9 cellular contexts compared by ENCODE assay signal in the genomic region with DNA sequence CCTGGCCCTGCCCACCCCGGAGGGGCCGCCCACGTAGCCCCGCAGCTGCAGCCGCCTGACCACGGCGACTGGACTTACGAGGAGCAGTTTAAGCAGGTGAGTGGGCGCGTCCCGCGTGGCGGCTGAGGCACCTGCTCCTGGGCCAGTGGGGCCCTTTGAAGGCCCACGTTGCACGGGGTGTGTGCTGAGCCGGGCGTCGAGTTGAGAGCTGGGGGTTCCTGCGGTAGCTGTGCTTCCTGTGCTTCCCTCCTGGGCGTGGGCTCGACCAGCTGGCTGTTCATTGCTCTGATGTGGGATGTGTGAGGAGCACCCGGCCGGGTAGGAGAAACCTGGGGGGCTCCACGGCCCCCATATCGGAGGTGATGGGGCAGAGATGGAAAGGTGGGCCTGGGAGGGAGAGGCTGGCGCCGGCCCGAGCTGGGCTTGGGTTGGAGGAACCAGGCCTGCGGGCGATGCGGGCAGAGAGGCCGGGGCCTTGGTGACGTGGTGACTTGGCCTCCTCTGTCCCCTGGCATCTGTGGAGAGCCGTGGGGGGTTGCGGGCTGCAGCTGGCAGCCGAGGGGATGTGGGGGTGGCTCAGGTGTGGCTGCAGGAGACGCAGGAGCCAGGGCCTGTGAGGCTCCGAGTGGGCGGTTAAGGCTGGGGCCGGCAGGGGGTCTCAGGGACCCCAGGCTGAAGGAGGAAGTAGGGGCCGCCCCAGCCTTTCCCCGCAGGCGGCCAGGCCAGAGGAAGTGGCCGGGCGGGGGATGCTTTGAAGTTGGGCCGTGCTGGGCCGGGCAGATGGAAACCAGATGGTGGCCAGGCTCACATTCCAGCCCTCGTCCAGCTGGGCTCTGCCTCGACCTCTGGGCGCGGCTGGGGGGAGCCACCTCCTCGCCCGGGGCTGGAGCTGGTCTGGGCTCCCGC. TPM values are rescaled to one million over a fixed set of nuclear protein-coding genes. Genes with fewer than 3 reads are reported as not detected.
A peak's percentile ranks its signal among the peaks of the same experiment; 100 is the strongest.
DNase-seq lines count a peak whose midpoint lies in the region; ATAC-seq, FAIRE-seq and TF ChIP-seq lines count a peak whose summit lies in the region.
"Had no signal": no experiment of that assay in that cellular context is flagged by ENCODE, and none has a peak within 500 bp of the region (broad histone marks: within the 10 kb centered on the region; RNA-seq: fewer than 3 reads in every experiment).

No MANE protein-coding gene starts in this region.

- no peaks in the 10 kb centered on the region for H3K27me3 Mint-ChIP-seq in T-cell

- peak overlapping the region; percentile 59 to 80 (median 72) for H3K4me3 Mint-ChIP-seq in T-cell

- ATAC-seq in T-cell (replicated peaks in 1 of 4), result peak; percentile 74 to 88 (median 79)
- ATAC-seq in HG02571 (IDR thresholded peaks at IDR 0.05; ENCODE audit: unreplicated experiment), result no peak
- no peak for ATAC-seq in GM18517 (IDR thresholded peaks at IDR 0.05; ENCODE audit: unreplicated experiment)

- peak overlapping the region; percentile 63 to 72 for H3K27ac Mint-ChIP-seq in T-cell

- WGBS in mesodermal cell (ENCODE audit: insufficient coverage in 2 of 2), 2 experiments, result 57 to 67% methylated on average over 41 to 42 of the region's 54 CpGs

- peaks cover 26 to 31% (median 29%) of the 10 kb centered on the region in 3 donors for H3K4me1 Mint-ChIP-seq in T-cell

- H3K9me3 Mint-ChIP-seq in T-cell, result peaks cover 0 to 3% (median 0%) of the 10 kb centered on the region in 3 donors

- H3K36me3 ChIP-seq in mesodermal cell (ENCODE audit: control insufficient read depth, insufficient read depth, low read length), result peaks cover 86% of the 10 kb centered on the region

- FAIRE-seq in frontal cortex (lab: Jason Lieb, UNC), result no peak

- peak; percentile 58 for DNase-seq in GM12865 (ENCODE audit: low read depth)
- DNase-seq in T-cell, result peak in 17 of 34 experiments; percentile 35 to 61 (median 48)
- DNase-seq in coronary artery (ENCODE audit: low spot score), result no peak
- DNase-seq in frontal cortex (ENCODE audit: low spot score in 2 of 2), result no peak
- DNase-seq in OCI-M2 (lab: John Stamatoyannopoulos, UW; ENCODE audit: unreplicated experiment), result no peak

- peak overlapping the region; percentile 53 for H3K4me3 ChIP-seq in GM12865 (ENCODE audit: low read depth, low read length)
- peak overlapping the region; percentile 52 for H3K4me3 ChIP-seq in coronary artery
- no peak overlapping the region for H3K4me3 ChIP-seq in mesodermal cell (ENCODE audit: extremely low read depth, insufficient read depth, low read length, poor library complexity, severe bottlenecking)

- H3K4me1 ChIP-seq in mesodermal cell (ENCODE audit: control insufficient read depth, insufficient read depth, low read length, poor library complexity, severe bottlenecking), result peaks cover 22% of the 10 kb centered on the region

- no peaks in the 10 kb centered on the region for H3K9me3 ChIP-seq in mesodermal cell (ENCODE audit: control insufficient read depth, low read length)

- peak overlapping the region in 1 of 2 donors; percentile 62 for H3K27ac ChIP-seq in coronary artery
- peak overlapping the region; percentile 90 for H3K27ac ChIP-seq in mesodermal cell (ENCODE audit: low read depth, low read length, severe bottlenecking)

- H3K36me3 Mint-ChIP-seq in T-cell, result peaks cover 3% of the 10 kb centered on the region

- POLR2A ChIA-PET in T-cell (lab: Charles Lee), result no interaction called here

- CTCF ChIA-PET in T-cell (lab: Charles Lee), result no interaction called here

- TF ChIP-seq CTCF in GM12865 (IDR thresholded peaks at IDR 0.05; ENCODE audit: insufficient read depth, low read depth, low read length, missing control alignments) (no peak), coronary artery (IDR thresholded peaks at IDR 0.05) (no peak)

RNA-seq across cellular contexts. Expression of a gene that starts 7.1 kb away (rescaled TPM):
- total RNA-seq in T-cell (10 to 100 TPM in 4 of 5 donors, 1 to 10 TPM in 1; 9.8 to 13.2 (median 12.0) TPM), frontal cortex (2.4 TPM)
- polyA plus RNA-seq in mesodermal cell (2013, experiment 1 of 2), result 119 TPM
- 101 TPM for polyA plus RNA-seq in mesodermal cell (2013, experiment 2 of 2)

RNA-seq across cellular contexts. Expression of a gene that starts 15.8 kb away (rescaled TPM):
- total RNA-seq in T-cell (1 to 10 TPM; 1.5 to 4.9 (median 2.8) TPM), frontal cortex (0.41 TPM)
- polyA plus RNA-seq in mesodermal cell (2013, experiment 1 of 2), result not detected
- polyA plus RNA-seq in mesodermal cell (2013, experiment 2 of 2), result not detected
- total RNA-seq: pulmonary artery endothelial cell had no signal

RNA-seq across cellular contexts. Expression of a gene that starts 19.9 kb away (rescaled TPM):
- total RNA-seq in T-cell (100 to 1,000 TPM; 190 to 252 (median 220) TPM), frontal cortex (26.5 TPM)
- polyA plus RNA-seq in mesodermal cell (2013, experiment 1 of 2), result 62.6 TPM
- polyA plus RNA-seq in mesodermal cell (2013, experiment 2 of 2), result 47.1 TPM

RNA-seq across cellular contexts. Expression of a gene that starts 39.6 kb away (rescaled TPM):
- not detected for total RNA-seq in T-cell
- under 0.01 TPM for polyA plus RNA-seq in mesodermal cell (2013, experiment 1 of 2)
- under 0.01 TPM for polyA plus RNA-seq in mesodermal cell (2013, experiment 2 of 2)
- total RNA-seq in frontal cortex, result not detected
- total RNA-seq: pulmonary artery endothelial cell had no signal

RNA-seq across cellular contexts. Expression of a gene that starts 39.9 kb away (rescaled TPM):
- 100 to 1,000 TPM in 1 of 5 donors, 10 to 100 TPM in 4; 55.0 to 105 (median 92.4) TPM for total RNA-seq in T-cell
- 69.1 TPM for polyA plus RNA-seq in mesodermal cell (2013, experiment 1 of 2)
- polyA plus RNA-seq in mesodermal cell (2013, experiment 2 of 2), result 50.7 TPM
- 15.9 TPM for total RNA-seq in frontal cortex

Comparison
In these comparisons a context has a peak if more than half of its experiments do, and no peak if none do; other contexts are left out.
1. ATAC-seq: peak in T-cell (4 of 4); none in HG02571 (single experiment) and GM18517 (single experiment).